In the genomic region with DNA sequence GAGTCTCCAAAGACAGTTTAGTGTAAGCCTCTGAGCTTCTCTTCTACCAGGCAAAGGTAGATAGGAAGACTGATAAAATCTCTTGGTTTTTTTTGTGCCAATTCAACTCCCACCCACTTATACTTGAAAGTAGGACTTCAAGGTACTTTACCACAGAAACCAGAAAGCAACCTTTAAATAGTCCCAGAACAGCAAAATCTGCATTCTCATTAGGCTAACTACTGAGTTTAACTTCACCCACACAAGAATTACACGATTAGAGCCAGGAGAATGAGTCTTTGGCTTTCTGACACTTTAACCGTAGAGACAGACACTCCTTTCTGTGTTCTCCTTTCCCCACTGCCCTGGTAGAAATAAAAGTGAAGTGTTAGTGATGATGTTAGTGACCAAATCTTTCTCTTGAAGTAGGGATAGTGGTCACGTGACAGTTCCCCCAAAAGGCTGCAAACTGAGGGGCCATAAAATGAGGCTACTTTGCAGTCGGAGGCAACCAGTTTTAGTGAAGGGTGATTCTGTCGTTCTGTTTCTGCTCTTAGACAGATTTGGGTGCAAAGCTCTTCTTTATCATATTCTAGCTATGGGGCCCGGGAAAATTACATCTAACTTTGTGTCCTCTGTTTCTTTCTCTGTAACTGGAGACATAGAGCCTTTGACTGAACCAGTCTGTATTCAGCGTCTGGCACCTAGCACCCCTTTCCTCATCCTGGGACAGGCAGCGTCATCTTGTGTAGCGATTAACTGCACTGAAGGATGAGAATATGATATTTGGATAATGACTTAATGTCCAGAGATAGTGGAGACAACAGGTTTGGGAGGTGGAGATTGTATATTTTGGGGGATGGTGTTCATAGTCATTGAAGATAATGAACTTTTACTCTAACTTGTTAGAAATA, we compare ENCODE assay signal across 9 cellular contexts.
A peak's percentile ranks its signal among the peaks of the same experiment; 100 is the strongest.
DNase-seq lines count a peak whose midpoint lies in the region; ATAC-seq and TF ChIP-seq lines count a peak whose summit lies in the region.
"Had no signal": no experiment of that assay in that cellular context is flagged by ENCODE, and none has a peak within 500 bp of the region (broad histone marks: within the 10 kb centered on the region; RNA-seq: fewer than 3 reads in every experiment).

No MANE protein-coding gene starts in this region.

- H3K27me3 Mint-ChIP-seq in nephron (ENCODE audit: low read depth) = no peaks in the 10 kb centered on the region

- DNase-seq in mucosa of descending colon (no peak), NCI-H446 treated with DMSO at 0.1 percent for 48 hours (lab: John Stamatoyannopoulos, UW) (no peak), NCI-H1105 treated with DMSO at 0.1 percent for 48 hours (lab: John Stamatoyannopoulos, UW) (no peak), A172 (ENCODE audit: low spot score) (no peak)
- DNase-seq: foreskin fibroblast had no signal

- no peak overlapping the region for H3K4me3 ChIP-seq in mucosa of descending colon

- peak overlapping the region; percentile 49 to 78 (median 76) for H3K27ac Mint-ChIP-seq in nephron

- H3K4me1 Mint-ChIP-seq in nephron = peaks cover 30% of the 10 kb centered on the region

- TF ChIP-seq CTCF in nephron (IDR thresholded peaks at IDR 0.05; ENCODE audit: unreplicated experiment in 3 of 3) (no peak), mucosa of descending colon (IDR thresholded peaks at IDR 0.05) (no peak)

- H3K9me3 ChIP-seq in mucosa of descending colon = no peaks in the 10 kb centered on the region

- H3K9me3 Mint-ChIP-seq in nephron = no peaks in the 10 kb centered on the region

- H3K36me3 ChIP-seq in mucosa of descending colon (ENCODE audit: low read depth) = no peaks in the 10 kb centered on the region

- H3K36me3 Mint-ChIP-seq in nephron (ENCODE audit: low read depth) = no peaks in the 10 kb centered on the region

- intact Hi-C loops in mucosa of descending colon (cut with DNase I, micrococcal nuclease) = no loop called here

- H3K4me3 Mint-ChIP-seq in nephron = no peak overlapping the region

- no peaks in the 10 kb centered on the region for H3K4me1 ChIP-seq in mucosa of descending colon (ENCODE audit: low read depth)

- ATAC-seq in GM18873 (IDR thresholded peaks at IDR 0.05; ENCODE audit: low FRiP score, unreplicated experiment) (peak; percentile 84), GM21619 (IDR thresholded peaks at IDR 0.05; ENCODE audit: unreplicated experiment) (peak; percentile 77), HG03342 (IDR thresholded peaks at IDR 0.05; ENCODE audit: unreplicated experiment) (peak; percentile 67), mucosa of descending colon (no peak)
